21 cellular contexts compared by ENCODE assay signal in genomic region chr13:98198683-98199082, GRCh38. TPM values are rescaled to one million over a fixed set of nuclear protein-coding genes. Genes with fewer than 3 reads are reported as not detected.
"Had no signal": no experiment of that assay in that cellular context is flagged by ENCODE, and none has a peak within 500 bp of the region (broad histone marks: within the 10 kb centered on the region; RNA-seq: fewer than 3 reads in every experiment).

No MANE protein-coding gene starts in this region.

- H3K27ac ChIP-seq: epithelial cell of prostate, esophagus muscularis mucosa, gastroesophageal sphincter, left ventricle myocardium inferior, lower lobe of right lung, neutrophil, tibial nerve had no signal

- H3K9me3 ChIP-seq: esophagus muscularis mucosa, lower lobe of right lung, neutrophil had no signal

- ATAC-seq: gastroesophageal sphincter, left cardiac atrium had no signal

- H3K9me3 Mint-ChIP-seq: memory B cell had no signal

- H3K27ac Mint-ChIP-seq: memory B cell, naive B cell had no signal

- H3K4me3 Mint-ChIP-seq: memory B cell, naive B cell had no signal

- H3K4me1 ChIP-seq: lower lobe of right lung, tibial nerve had no signal

- H3K4me1 Mint-ChIP-seq: memory B cell, naive B cell had no signal

- DNase-seq: effector memory CD4-positive, alpha-beta T cell; glutamatergic neuron; kidney; left cardiac atrium; left ventricle myocardium inferior; lower lobe of right lung; naive B cell; stimulated activated CD4-positive, alpha-beta T cell treated with anti-CD3 and anti-CD28 coated beads, Interleukin-12 subunit alpha, Interleukin-12 subunit beta, amount 100 ng/mL, for 4 hours; stimulated activated naive CD4-positive, alpha-beta T cell had no signal

- H3K4me3 ChIP-seq: esophagus muscularis mucosa, gastroesophageal sphincter, left ventricle myocardium inferior, lower lobe of right lung, tibial nerve had no signal

- H3K27me3 ChIP-seq: esophagus muscularis mucosa, gastroesophageal sphincter, neutrophil, tibial nerve had no signal

- H3K36me3 ChIP-seq: esophagus muscularis mucosa, gastroesophageal sphincter, left ventricle myocardium inferior, lower lobe of right lung, neutrophil, tibial nerve had no signal

- H3K36me3 Mint-ChIP-seq: memory B cell, naive B cell had no signal

RNA-seq across cellular contexts. Expression of gene RNF113B, which starts 21.6 kb away (rescaled TPM):
- total RNA-seq: esophagus muscularis mucosa, fibroblast of villous mesenchyme, gastroesophageal sphincter, kidney, left cardiac atrium, left ventricle myocardium inferior, lower lobe of right lung, osteoblast, pulmonary artery endothelial cell, tibial nerve, ureter had no signal
- polyA plus RNA-seq: neural cell, small intestine had no signal
